ENCODE assay signal across 8 cellular contexts in the genomic region with DNA sequence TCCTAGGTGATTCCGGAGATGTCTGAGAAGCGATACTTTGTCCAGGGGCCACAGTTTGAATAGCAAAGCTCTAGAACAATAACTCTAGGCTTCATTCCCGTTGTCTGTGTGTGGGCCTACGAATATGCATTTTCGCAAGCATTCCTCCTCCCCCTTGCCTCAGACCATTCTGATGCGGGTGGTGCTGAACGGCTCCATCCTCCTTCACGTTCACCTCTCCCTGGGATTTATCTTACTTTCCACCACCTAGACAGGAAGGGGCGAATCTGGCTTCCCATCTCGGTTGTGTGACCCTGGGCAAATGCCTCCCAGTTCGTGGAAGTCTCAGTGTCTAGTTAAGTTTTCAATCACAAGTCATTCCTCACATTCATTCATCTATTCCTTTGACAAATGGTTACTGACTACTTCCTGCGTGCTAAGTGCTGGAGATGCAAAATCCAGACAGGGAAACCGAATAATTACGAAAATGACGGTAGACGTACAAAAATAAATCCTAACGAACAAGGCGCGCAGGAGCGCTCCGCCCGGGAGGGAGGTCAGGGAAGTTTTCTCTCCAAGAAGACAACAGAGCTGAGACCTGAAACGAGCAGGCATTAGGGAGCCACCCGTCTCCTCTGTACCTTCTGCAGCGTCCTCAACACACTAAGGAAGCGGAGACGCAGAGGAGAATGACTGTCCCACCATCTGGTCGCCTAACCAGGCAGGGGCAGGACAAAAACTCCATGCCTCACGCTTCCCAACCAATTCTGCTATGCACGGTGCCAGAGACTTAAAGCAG. TPM values are rescaled to one million over a fixed set of nuclear protein-coding genes. Genes with fewer than 3 reads are reported as not detected.
A peak's percentile ranks its signal among the peaks of the same experiment; 100 is the strongest.
DNase-seq lines count a peak whose midpoint lies in the region; ATAC-seq, FAIRE-seq and TF ChIP-seq lines count a peak whose summit lies in the region.

No MANE protein-coding gene starts in this region.

- CTCF ChIA-PET in GM12878 (lab: Yijun Ruan, JAX), result interaction anchor here (1.2 to 2.3 kb wide), 5 partner anchors 23 to 345 kb away, joined by 3 to 15 read pairs (median 6); a partner anchor contains a TSS

- in situ Hi-C loops in GM12878 (cut with MboI), result loop anchor here (25.0 kb wide), 1 partner anchor 1526 kb away; a partner anchor contains a TSS

- H3K27me3 ChIP-seq in HUES64 (ENCODE audit: insufficient read depth, low read length) (no peaks in the 10 kb centered on the region), GM12878 (replicated peaks in 1 of 2; ENCODE audit: control insufficient read depth in 2 of 2, insufficient read depth in 2 of 2, low read length in 1 of 2) (no peaks in the 10 kb centered on the region), right lobe of liver (no peaks in the 10 kb centered on the region)

- 3% methylated on average over 30 of the region's 30 CpGs for WGBS in HUES64
- whole genome bisulfite sequencing in GM12878 (ENCODE audit: insufficient coverage, insufficient replicate concordance, low lambda C conversion rate, missing lambda C conversion rate), result 7% methylated on average over 30 of the region's 30 CpGs
- 2% methylated on average over 30 of the region's 30 CpGs for whole genome bisulfite sequencing in right lobe of liver (ENCODE audit: insufficient coverage, low coverage, low lambda C conversion rate, missing lambda C conversion rate)

- POLR2A ChIA-PET in GM12878 (lab: Charles Lee), result interaction anchor here (0.9 to 3.5 kb wide), 13 partner anchors 13 to 327 kb away, joined by 3 to 36 read pairs (median 7); a partner anchor contains a TSS

- SMC1A ChIA-PET in GM12878 (lab: Charles Lee; ENCODE audit: uncharacterized antibody, unreplicated experiment), result interaction anchor here (0.6 to 1.2 kb wide), 10 partner anchors 20 to 1325 kb away, joined by 3 to 6 read pairs (median 3); a partner anchor contains a TSS

- peaks cover 10% of the 10 kb centered on the region for H4K20me1 ChIP-seq in GM12878 (ENCODE audit: control insufficient read depth, insufficient read depth)

- H3K27ac ChIP-seq in HUES64 (ENCODE audit: low read depth, low read length), result peak overlapping the region; percentile 46; the same call in 1 of the 2 replicates
- peak overlapping the region; percentile 14 for H3K27ac ChIP-seq in GM12878 (ENCODE audit: control insufficient read depth, insufficient read depth)
- peak overlapping the region in 1 of 3 donors; percentile 25 for H3K27ac ChIP-seq in right lobe of liver

- peaks cover 5% of the 10 kb centered on the region for H3K9me3 ChIP-seq in HUES64 (ENCODE audit: insufficient read depth, low read depth, low read length)
- H3K9me3 ChIP-seq in GM12878 (replicated peaks; ENCODE audit: control insufficient read depth, insufficient read depth, low read length), result peaks cover 2% of the 10 kb centered on the region; the same call in 2 of the 3 replicates
- no peaks in the 10 kb centered on the region for H3K9me3 ChIP-seq in right lobe of liver

- ATAC-seq in GM12878 (no peak), right lobe of liver (peak in 1 of 4 donors; percentile 1), HG03571 (IDR thresholded peaks at IDR 0.05; ENCODE audit: unreplicated experiment) (no peak), HG03432 (IDR thresholded peaks at IDR 0.05; ENCODE audit: unreplicated experiment) (no peak), HG03439 (IDR thresholded peaks at IDR 0.05; ENCODE audit: unreplicated experiment) (no peak)

- BruUV-seq in GM12878 (replicated peaks; lab: Mats Ljungman, UMichigan), result TSS peak; percentile 74

- FAIRE-seq in GM12878 (lab: Jason Lieb, UNC) (no peak), urothelium cell line (lab: Jason Lieb, UNC) (no peak)

- H2AFZ ChIP-seq in GM12878 (ENCODE audit: control insufficient read depth, low read depth, low read length), result peak overlapping the region; percentile 84

- intact Hi-C loops in GM12878 (cut with micrococcal nuclease; ENCODE audit: unreplicated experiment), result loop anchor here (2.0 kb wide), 1 partner anchor 65 kb away; a partner anchor contains a TSS
- intact Hi-C loops in right lobe of liver (cut with DNase I), result no loop called here

- RAD21 ChIA-PET in GM12878 (lab: Charles Lee; ENCODE audit: unreplicated experiment), result interaction anchor here (0.8 to 2.4 kb wide), 9 partner anchors 18 to 1340 kb away, joined by 3 to 23 read pairs (median 5); a partner anchor contains a TSS

- H3K36me3 ChIP-seq in HUES64 (ENCODE audit: insufficient read depth, low read length) (peaks cover 33% of the 10 kb centered on the region), GM12878 (ENCODE audit: control insufficient read depth in 2 of 2, insufficient read depth in 2 of 2, low read length in 1 of 2) (peaks cover 2 to 7% of the 10 kb centered on the region in 2 experiments; a peak in 2 of 4 replicates), right lobe of liver (peaks cover 0 to 8% (median 2%) of the 10 kb centered on the region in 4 donors)

- peaks cover 37% of the 10 kb centered on the region for H3K79me2 ChIP-seq in GM12878 (ENCODE audit: control insufficient read depth, insufficient read depth, low read length)

- H3K9ac ChIP-seq in HUES64 (ENCODE audit: low read depth, low read length) (peak overlapping the region; percentile 38), GM12878 (ENCODE audit: control insufficient read depth, insufficient read depth, low read length) (peak overlapping the region; percentile 75)

- H3K4me3 ChIP-seq in HUES64 (ENCODE audit: low read length), result peak overlapping the region; percentile 63
- peak overlapping the region; percentile 86 for H3K4me3 ChIP-seq in GM12878
- peak overlapping the region; percentile 51 to 61 (median 57) for H3K4me3 ChIP-seq in right lobe of liver

- DNase-seq in DMS53 (lab: John Stamatoyannopoulos, UW), result peak; percentile 83
- no peak for DNase-seq in GM12878 (ENCODE audit: low read depth, low spot score)
- no peak for DNase-seq in right lobe of liver
- DNase-seq in urothelium cell line (ENCODE audit: low spot score), result peak; percentile 16

- TF ChIP-seq CTCF in GM12878 (IDR thresholded peaks at IDR 0.05 in 2 of 3, conservative IDR thresholded peaks at IDR 0.05 in 1 of 3; ENCODE audit: control insufficient read depth in 2 of 3, extremely low read depth in 1 of 3, insufficient read depth in 1 of 3, low read depth in 3 of 3, low read length in 3 of 3), result no peak
- TF ChIP-seq CTCF in right lobe of liver (IDR thresholded peaks at IDR 0.05), result no peak

- peak overlapping the region; percentile 99 for H3K4me2 ChIP-seq in GM12878 (ENCODE audit: control insufficient read depth, insufficient read depth)

- TF ChIP-seq RAD21 in GM12878 (IDR thresholded peaks at IDR 0.05; ENCODE audit: insufficient read depth, low read depth, low read length), result no peak

- no peak for TF ChIP-seq POLR2A in GM12878 (IDR thresholded peaks at IDR 0.05; ENCODE audit: low read depth, low read length)
- TF ChIP-seq POLR2A in right lobe of liver (IDR thresholded peaks at IDR 0.05), result no peak

- no peak for TF ChIP-seq EP300 in GM12878 (IDR thresholded peaks at IDR 0.05; ENCODE audit: borderline replicate concordance in 1 of 2, control insufficient read depth in 1 of 2, low read depth in 2 of 2, low read length in 2 of 2)

- H3K4me1 ChIP-seq in HUES64 (ENCODE audit: insufficient read depth, low read length), result no peaks in the 10 kb centered on the region
- peaks cover 19% of the 10 kb centered on the region for H3K4me1 ChIP-seq in GM12878 (ENCODE audit: control insufficient read depth, insufficient read depth, low read length)
- peaks cover 0 to 22% (median 7%) of the 10 kb centered on the region in 4 donors for H3K4me1 ChIP-seq in right lobe of liver

RNA-seq across cellular contexts. Expression of a gene that starts 1.3 kb away (rescaled TPM):
- 64.6 TPM for polyA plus RNA-seq in HUES64 (2013, experiment 1 of 2)
- 62.3 TPM for polyA plus RNA-seq in HUES64 (2013, experiment 2 of 2)
- 24.5 and 25.4 TPM in 2 replicates for total RNA-seq in GM12878 (2013; cell fraction: nucleolus; rRNA removed)
- 6.7 and 9.1 TPM in 2 replicates for total RNA-seq in GM12878 (2014; rRNA removed)
- total RNA-seq in GM12878 (2014; rRNA removed; fragmentation: Illumina TruSeq; extraction: Trizol), result 7.1 and 7.6 TPM in 2 replicates
- total RNA-seq in GM12878 (2021), result 44.9 and 55.6 TPM in 2 replicates
- 49.4 TPM for polyA plus RNA-seq in GM12878 (2011; ENCODE audit: low read depth)
- 5.8 and 5.9 TPM in 2 replicates for polyA plus RNA-seq in GM12878 (2011; rRNA removed)
- 9.1 and 13.5 TPM in 2 replicates for polyA plus RNA-seq in GM12878 (2011; cell fraction: cytosol; rRNA removed)
- 20.3 and 34.0 TPM in 2 replicates for polyA plus RNA-seq in GM12878 (2011; cell fraction: nucleus; rRNA removed)
- 33.4 and 40.2 TPM in 2 replicates for polyA plus RNA-seq in GM12878 (2012)
- 33.3 and 45.1 TPM in 2 replicates for polyA plus RNA-seq in GM12878 (2014; fragmentation: Illumina TruSeq; extraction: Trizol)
- under 1 TPM; 0.14 to 0.62 TPM for polyA plus RNA-seq in GM12878 (2014; fragmentation: Nextera tagmentation; extraction: Ambion mirVana)
- 18.8 and 21.0 TPM in 2 replicates for polyA plus RNA-seq in GM12878 (2014; rRNA removed)
- polyA plus RNA-seq in GM12878 (2016; fragmentation: Nextera tagmentation; extraction: Ambion mirVana), result 10 to 100 TPM; 29.7 to 32.8 TPM
- 9.3 and 11.5 TPM in 2 replicates for polyA minus RNA-seq in GM12878 (2011; rRNA and poly(A)+ RNA removed)
- polyA minus RNA-seq in GM12878 (2011; cell fraction: cytosol; rRNA and poly(A)+ RNA removed), result 15.4 and 20.8 TPM in 2 replicates
- 5.7 and 10.1 TPM in 2 replicates for polyA minus RNA-seq in GM12878 (2011; cell fraction: nucleus; rRNA and poly(A)+ RNA removed)
- total RNA-seq in right lobe of liver, result 10 to 100 TPM in 5 of 6 experiments, 1 to 10 TPM in 1; 7.1 to 21.6 (median 15.5) TPM

RNA-seq across cellular contexts. Expression of a gene that starts 20.7 kb away (rescaled TPM):
- polyA plus RNA-seq in HUES64 (2013, experiment 1 of 2), result 55.5 TPM
- 58.1 TPM for polyA plus RNA-seq in HUES64 (2013, experiment 2 of 2)
- 36.4 and 39.3 TPM in 2 replicates for total RNA-seq in GM12878 (2013; cell fraction: nucleolus; rRNA removed)
- total RNA-seq in GM12878 (2014; rRNA removed) (68.8 and 77.7 TPM in 2 replicates), GM12878 (2014; rRNA removed; fragmentation: Illumina TruSeq; extraction: Trizol) (51.9 and 58.4 TPM in 2 replicates), GM12878 (2021) (82.9 and 88.0 TPM in 2 replicates), right lobe of liver (10 to 100 TPM; 22.1 to 34.9 (median 27.9) TPM)
- 56.0 TPM for polyA plus RNA-seq in GM12878 (2011; ENCODE audit: low read depth)
- polyA plus RNA-seq in GM12878 (2011; rRNA removed) (33.1 and 43.4 TPM in 2 replicates), GM12878 (2014; fragmentation: Illumina TruSeq; extraction: Trizol) (55.5 and 66.4 TPM in 2 replicates), GM12878 (2014; fragmentation: Nextera tagmentation; extraction: Ambion mirVana) (1 to 10 TPM; 2.7 to 9.8 TPM), GM12878 (2014; rRNA removed) (73.1 and 90.9 TPM in 2 replicates), GM12878 (2016; fragmentation: Nextera tagmentation; extraction: Ambion mirVana) (100 to 1,000 TPM; 153 to 170 TPM)
- 65.8 and 85.0 TPM in 2 replicates for polyA plus RNA-seq in GM12878 (2011; cell fraction: cytosol; rRNA removed)
- polyA plus RNA-seq in GM12878 (2011; cell fraction: nucleus; rRNA removed), result 97.5 and 110 TPM in 2 replicates
- polyA plus RNA-seq in GM12878 (2012), result 60.1 and 79.8 TPM in 2 replicates
- polyA minus RNA-seq in GM12878 (2011; rRNA and poly(A)+ RNA removed), result 29.0 and 36.3 TPM in 2 replicates
- polyA minus RNA-seq in GM12878 (2011; cell fraction: cytosol; rRNA and poly(A)+ RNA removed), result 14.8 and 20.7 TPM in 2 replicates
- 15.2 and 30.9 TPM in 2 replicates for polyA minus RNA-seq in GM12878 (2011; cell fraction: nucleus; rRNA and poly(A)+ RNA removed)

RNA-seq across cellular contexts. Expression of a gene that starts 20.8 kb away (rescaled TPM):
- polyA plus RNA-seq in HUES64 (2013, experiment 1 of 2), result 15.0 TPM
- 16.4 TPM for polyA plus RNA-seq in HUES64 (2013, experiment 2 of 2)
- 1.9 and 2.1 TPM in 2 replicates for total RNA-seq in GM12878 (2013; cell fraction: nucleolus; rRNA removed)
- 27.9 and 35.2 TPM in 2 replicates for total RNA-seq in GM12878 (2014; rRNA removed)
- 22.8 and 23.2 TPM in 2 replicates for total RNA-seq in GM12878 (2014; rRNA removed; fragmentation: Illumina TruSeq; extraction: Trizol)
- total RNA-seq in GM12878 (2021), result 31.4 and 34.5 TPM in 2 replicates
- 9.3 TPM for polyA plus RNA-seq in GM12878 (2011; ENCODE audit: low read depth)
- 10.4 and 16.8 TPM in 2 replicates for polyA plus RNA-seq in GM12878 (2011; rRNA removed)
- polyA plus RNA-seq in GM12878 (2011; cell fraction: cytosol; rRNA removed), result 27.2 and 36.2 TPM in 2 replicates
- polyA plus RNA-seq in GM12878 (2011; cell fraction: nucleus; rRNA removed), result 16.0 and 22.5 TPM in 2 replicates
- 26.7 and 35.9 TPM in 2 replicates for polyA plus RNA-seq in GM12878 (2012)
- 2.4 and 11.3 TPM in 2 replicates for polyA plus RNA-seq in GM12878 (2014; fragmentation: Illumina TruSeq; extraction: Trizol)
- 10 to 100 TPM in 1 of 2 experiments, 1 to 10 TPM in 1; 1.7 to 10.9 TPM for polyA plus RNA-seq in GM12878 (2014; fragmentation: Nextera tagmentation; extraction: Ambion mirVana)
- polyA plus RNA-seq in GM12878 (2014; rRNA removed), result 36.1 and 40.6 TPM in 2 replicates
- 10 to 100 TPM; 37.3 to 40.2 TPM for polyA plus RNA-seq in GM12878 (2016; fragmentation: Nextera tagmentation; extraction: Ambion mirVana)
- polyA minus RNA-seq in GM12878 (2011; rRNA and poly(A)+ RNA removed), result 5.1 and 9.5 TPM in 2 replicates
- polyA minus RNA-seq in GM12878 (2011; cell fraction: cytosol; rRNA and poly(A)+ RNA removed), result 3.3 and 5.4 TPM in 2 replicates
- polyA minus RNA-seq in GM12878 (2011; cell fraction: nucleus; rRNA and poly(A)+ RNA removed), result 2.4 and 3.4 TPM in 2 replicates
- total RNA-seq in right lobe of liver, result 1 to 10 TPM; 3.5 to 8.2 (median 5.7) TPM

RNA-seq across cellular contexts. Expression of a gene that starts 23.2 kb away (rescaled TPM):
- 4.8 TPM for polyA plus RNA-seq in HUES64 (2013, experiment 1 of 2)
- 6.1 TPM for polyA plus RNA-seq in HUES64 (2013, experiment 2 of 2)
- 2.4 and 2.6 TPM in 2 replicates for total RNA-seq in GM12878 (2013; cell fraction: nucleolus; rRNA removed)
- total RNA-seq in GM12878 (2014; rRNA removed) (6.5 and 7.7 TPM in 2 replicates), GM12878 (2014; rRNA removed; fragmentation: Illumina TruSeq; extraction: Trizol) (6.0 and 6.4 TPM in 2 replicates), GM12878 (2021) (5.1 and 5.5 TPM in 2 replicates), right lobe of liver (1 to 10 TPM; 1.2 to 3.5 (median 3.2) TPM)
- 1.6 TPM for polyA plus RNA-seq in GM12878 (2011; ENCODE audit: low read depth)
- polyA plus RNA-seq in GM12878 (2011; rRNA removed) (2.4 and 3.0 TPM in 2 replicates), GM12878 (2014; fragmentation: Illumina TruSeq; extraction: Trizol) (1.1 and 5.3 TPM in 2 replicates), GM12878 (2014; fragmentation: Nextera tagmentation; extraction: Ambion mirVana) (1 to 10 TPM in 1 of 2 experiments, under 1 TPM in 1; 0.21 to 1.1 TPM), GM12878 (2014; rRNA removed) (7.0 and 7.8 TPM in 2 replicates), GM12878 (2016; fragmentation: Nextera tagmentation; extraction: Ambion mirVana) (10 to 100 TPM; 10.7 to 10.8 TPM)
- 2.8 and 3.6 TPM in 2 replicates for polyA plus RNA-seq in GM12878 (2011; cell fraction: cytosol; rRNA removed)
- polyA plus RNA-seq in GM12878 (2011; cell fraction: nucleus; rRNA removed), result 2.9 and 4.3 TPM in 2 replicates
- 4.8 and 6.3 TPM in 2 replicates for polyA plus RNA-seq in GM12878 (2012)
- polyA minus RNA-seq in GM12878 (2011; rRNA and poly(A)+ RNA removed), result 0.29 and 0.93 TPM in 2 replicates
- 1.1 and 1.4 TPM in 2 replicates for polyA minus RNA-seq in GM12878 (2011; cell fraction: cytosol; rRNA and poly(A)+ RNA removed)
- 0.73 and 1.5 TPM in 2 replicates for polyA minus RNA-seq in GM12878 (2011; cell fraction: nucleus; rRNA and poly(A)+ RNA removed)

RNA-seq across cellular contexts. Expression of a gene that starts 33.6 kb away (rescaled TPM):
- 149 TPM for polyA plus RNA-seq in HUES64 (2013, experiment 1 of 2)
- polyA plus RNA-seq in HUES64 (2013, experiment 2 of 2), result 176 TPM
- 9.2 and 15.3 TPM in 2 replicates for total RNA-seq in GM12878 (2013; cell fraction: nucleolus; rRNA removed)
- total RNA-seq in GM12878 (2014; rRNA removed) (73.0 and 73.8 TPM in 2 replicates), GM12878 (2014; rRNA removed; fragmentation: Illumina TruSeq; extraction: Trizol) (147 and 162 TPM in 2 replicates), GM12878 (2021) (131 and 143 TPM in 2 replicates), right lobe of liver (10 to 100 TPM; 29.2 to 77.3 (median 70.1) TPM)
- polyA plus RNA-seq in GM12878 (2011; ENCODE audit: low read depth), result 42.4 TPM
- polyA plus RNA-seq in GM12878 (2011; rRNA removed) (27.1 and 40.0 TPM in 2 replicates), GM12878 (2014; fragmentation: Illumina TruSeq; extraction: Trizol) (33.9 and 102 TPM in 2 replicates), GM12878 (2014; fragmentation: Nextera tagmentation; extraction: Ambion mirVana) (100 to 1,000 TPM; 295 to 302 TPM), GM12878 (2014; rRNA removed) (110 and 152 TPM in 2 replicates), GM12878 (2016; fragmentation: Nextera tagmentation; extraction: Ambion mirVana) (100 to 1,000 TPM; 312 to 335 TPM)
- 36.1 and 50.4 TPM in 2 replicates for polyA plus RNA-seq in GM12878 (2011; cell fraction: cytosol; rRNA removed)
- polyA plus RNA-seq in GM12878 (2011; cell fraction: nucleus; rRNA removed), result 36.6 and 37.7 TPM in 2 replicates
- 200 and 268 TPM in 2 replicates for polyA plus RNA-seq in GM12878 (2012)
- polyA minus RNA-seq in GM12878 (2011; rRNA and poly(A)+ RNA removed), result 31.8 and 40.1 TPM in 2 replicates
- 89.7 and 93.7 TPM in 2 replicates for polyA minus RNA-seq in GM12878 (2011; cell fraction: cytosol; rRNA and poly(A)+ RNA removed)
- polyA minus RNA-seq in GM12878 (2011; cell fraction: nucleus; rRNA and poly(A)+ RNA removed), result 13.8 and 20.1 TPM in 2 replicates

Comparison
In these comparisons a context has a peak if more than half of its experiments do, and no peak if none do; other contexts are left out.
1. DNase-seq: peak in DMS53 (single experiment) and urothelium cell line (single experiment); none in GM12878 (single experiment) and right lobe of liver (0 of 3).
2. Peak in every context shown above with its lines, with median percentiles within 50 percentile points of each other: H3K4me3 ChIP-seq.